1 cellular context compared by ENCODE assay signal in the genomic region with DNA sequence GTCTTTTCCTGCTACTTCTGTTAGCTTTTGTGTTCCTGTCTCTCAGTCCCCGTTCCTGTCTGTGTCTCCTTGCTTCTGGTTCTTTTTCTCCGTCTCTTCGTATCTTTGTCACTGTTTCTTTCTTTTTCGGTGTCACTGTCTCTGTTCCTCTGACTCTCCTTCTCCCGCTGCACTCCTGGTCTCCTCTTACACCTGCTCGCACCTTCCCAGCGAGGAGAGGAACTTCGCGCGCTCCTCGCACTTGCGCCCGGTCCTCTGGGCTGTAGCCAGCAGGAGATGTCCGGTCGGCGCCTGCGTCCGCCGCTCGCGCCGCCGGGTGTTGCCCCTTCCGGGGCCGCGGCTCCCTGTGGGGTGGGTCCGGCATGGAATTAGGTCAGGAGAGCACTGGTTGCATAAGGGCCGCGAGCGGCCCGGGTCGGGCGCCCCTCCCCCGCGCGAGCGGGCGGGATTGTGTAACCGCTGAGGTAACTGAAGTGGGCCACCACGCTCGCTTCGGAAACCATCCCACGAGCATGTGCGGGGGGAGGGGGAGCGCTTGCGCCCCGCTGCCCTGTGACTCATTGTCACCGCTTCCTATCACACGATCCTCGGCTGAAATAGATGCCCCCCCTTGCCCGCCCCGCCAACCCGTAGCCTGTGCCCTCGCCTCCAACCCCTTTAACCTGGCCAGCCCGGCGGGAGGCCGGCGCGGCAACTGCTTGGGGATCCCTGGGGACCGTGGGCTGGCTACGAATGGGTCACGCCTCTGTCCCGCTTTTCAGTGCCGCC.
TF ChIP-seq lines count a peak whose summit lies in the region.

No MANE protein-coding gene starts in this region.

TF ChIP-seq in HEK293, 187 proteins besides CTCF, POLR2A, EP300 and RAD21 (continued from another document and continues in another):
- TF ChIP-seq, protein P1, sequence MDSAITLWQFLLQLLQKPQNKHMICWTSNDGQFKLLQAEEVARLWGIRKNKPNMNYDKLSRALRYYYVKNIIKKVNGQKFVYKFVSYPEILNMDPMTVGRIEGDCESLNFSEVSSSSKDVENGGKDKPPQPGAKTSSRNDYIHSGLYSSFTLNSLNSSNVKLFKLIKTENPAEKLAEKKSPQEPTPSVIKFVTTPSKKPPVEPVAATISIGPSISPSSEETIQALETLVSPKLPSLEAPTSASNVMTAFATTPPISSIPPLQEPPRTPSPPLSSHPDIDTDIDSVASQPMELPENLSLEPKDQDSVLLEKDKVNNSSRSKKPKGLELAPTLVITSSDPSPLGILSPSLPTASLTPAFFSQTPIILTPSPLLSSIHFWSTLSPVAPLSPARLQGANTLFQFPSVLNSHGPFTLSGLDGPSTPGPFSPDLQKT (IDR thresholded peaks at IDR 0.05; ENCODE audit: borderline replicate concordance, low read depth, low read length) = no peak
- no peak for TF ChIP-seq ZNF571 (tag by site-specific recombination; IDR thresholded peaks at IDR 0.05)
- peak; percentile 38; the same call in 1 of the 2 replicates for TF ChIP-seq ZBTB8A (tag by site-specific recombination; IDR thresholded peaks at IDR 0.05)
- peak; percentile 72 for TF ChIP-seq SCRT2 (tag by site-specific recombination; IDR thresholded peaks at IDR 0.05)
- TF ChIP-seq ZXDB (tag by site-specific recombination; IDR thresholded peaks at IDR 0.05) = peak; percentile 7; the same call in 1 of the 2 replicates
- TF ChIP-seq, protein P2, sequence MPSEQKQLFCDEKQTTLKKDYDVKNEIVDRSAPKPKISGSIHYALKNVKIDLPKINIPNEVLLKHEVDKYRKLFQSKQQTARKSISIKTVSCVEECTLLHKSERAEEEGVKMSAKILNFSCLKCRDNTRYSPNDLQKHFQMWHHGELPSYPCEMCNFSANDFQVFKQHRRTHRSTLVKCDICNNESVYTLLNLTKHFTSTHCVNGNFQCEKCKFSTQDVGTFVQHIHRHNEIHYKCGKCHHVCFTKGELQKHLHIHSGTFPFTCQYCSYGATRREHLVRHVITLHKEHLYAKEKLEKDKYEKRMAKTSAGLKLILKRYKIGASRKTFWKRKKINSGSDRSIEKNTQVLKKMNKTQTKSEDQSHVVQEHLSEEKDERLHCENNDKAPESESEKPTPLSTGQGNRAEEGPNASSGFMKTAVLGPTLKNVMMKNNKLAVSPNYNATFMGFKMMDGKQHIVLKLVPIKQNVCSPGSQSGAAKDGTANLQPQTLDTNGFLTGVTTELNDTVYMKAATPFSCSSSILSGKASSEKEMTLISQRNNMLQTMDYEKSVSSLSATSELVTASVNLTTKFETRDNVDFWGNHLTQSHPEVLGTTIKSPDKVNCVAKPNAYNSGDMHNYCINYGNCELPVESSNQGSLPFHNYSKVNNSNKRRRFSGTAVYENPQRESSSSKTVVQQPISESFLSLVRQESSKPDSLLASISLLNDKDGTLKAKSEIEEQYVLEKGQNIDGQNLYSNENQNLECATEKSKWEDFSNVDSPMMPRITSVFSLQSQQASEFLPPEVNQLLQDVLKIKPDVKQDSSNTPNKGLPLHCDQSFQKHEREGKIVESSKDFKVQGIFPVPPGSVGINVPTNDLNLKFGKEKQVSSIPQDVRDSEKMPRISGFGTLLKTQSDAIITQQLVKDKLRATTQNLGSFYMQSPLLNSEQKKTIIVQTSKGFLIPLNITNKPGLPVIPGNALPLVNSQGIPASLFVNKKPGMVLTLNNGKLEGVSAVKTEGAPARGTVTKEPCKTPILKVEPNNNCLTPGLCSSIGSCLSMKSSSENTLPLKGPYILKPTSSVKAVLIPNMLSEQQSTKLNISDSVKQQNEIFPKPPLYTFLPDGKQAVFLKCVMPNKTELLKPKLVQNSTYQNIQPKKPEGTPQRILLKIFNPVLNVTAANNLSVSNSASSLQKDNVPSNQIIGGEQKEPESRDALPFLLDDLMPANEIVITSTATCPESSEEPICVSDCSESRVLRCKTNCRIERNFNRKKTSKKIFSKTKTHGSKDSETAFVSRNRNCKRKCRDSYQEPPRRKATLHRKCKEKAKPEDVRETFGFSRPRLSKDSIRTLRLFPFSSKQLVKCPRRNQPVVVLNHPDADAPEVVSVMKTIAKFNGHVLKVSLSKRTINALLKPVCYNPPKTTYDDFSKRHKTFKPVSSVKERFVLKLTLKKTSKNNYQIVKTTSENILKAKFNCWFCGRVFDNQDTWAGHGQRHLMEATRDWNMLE (tag by site-specific recombination; conservative IDR thresholded peaks at IDR 0.05; ENCODE audit: low read depth) = no peak
- TF ChIP-seq, protein P3, sequence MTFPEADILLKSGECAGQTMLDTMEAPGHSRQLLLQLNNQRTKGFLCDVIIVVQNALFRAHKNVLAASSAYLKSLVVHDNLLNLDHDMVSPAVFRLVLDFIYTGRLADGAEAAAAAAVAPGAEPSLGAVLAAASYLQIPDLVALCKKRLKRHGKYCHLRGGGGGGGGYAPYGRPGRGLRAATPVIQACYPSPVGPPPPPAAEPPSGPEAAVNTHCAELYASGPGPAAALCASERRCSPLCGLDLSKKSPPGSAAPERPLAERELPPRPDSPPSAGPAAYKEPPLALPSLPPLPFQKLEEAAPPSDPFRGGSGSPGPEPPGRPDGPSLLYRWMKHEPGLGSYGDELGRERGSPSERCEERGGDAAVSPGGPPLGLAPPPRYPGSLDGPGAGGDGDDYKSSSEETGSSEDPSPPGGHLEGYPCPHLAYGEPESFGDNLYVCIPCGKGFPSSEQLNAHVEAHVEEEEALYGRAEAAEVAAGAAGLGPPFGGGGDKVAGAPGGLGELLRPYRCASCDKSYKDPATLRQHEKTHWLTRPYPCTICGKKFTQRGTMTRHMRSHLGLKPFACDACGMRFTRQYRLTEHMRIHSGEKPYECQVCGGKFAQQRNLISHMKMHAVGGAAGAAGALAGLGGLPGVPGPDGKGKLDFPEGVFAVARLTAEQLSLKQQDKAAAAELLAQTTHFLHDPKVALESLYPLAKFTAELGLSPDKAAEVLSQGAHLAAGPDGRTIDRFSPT (tag by site-specific recombination; IDR thresholded peaks at IDR 0.05) = peak; percentile 70
- TF ChIP-seq, protein P4, sequence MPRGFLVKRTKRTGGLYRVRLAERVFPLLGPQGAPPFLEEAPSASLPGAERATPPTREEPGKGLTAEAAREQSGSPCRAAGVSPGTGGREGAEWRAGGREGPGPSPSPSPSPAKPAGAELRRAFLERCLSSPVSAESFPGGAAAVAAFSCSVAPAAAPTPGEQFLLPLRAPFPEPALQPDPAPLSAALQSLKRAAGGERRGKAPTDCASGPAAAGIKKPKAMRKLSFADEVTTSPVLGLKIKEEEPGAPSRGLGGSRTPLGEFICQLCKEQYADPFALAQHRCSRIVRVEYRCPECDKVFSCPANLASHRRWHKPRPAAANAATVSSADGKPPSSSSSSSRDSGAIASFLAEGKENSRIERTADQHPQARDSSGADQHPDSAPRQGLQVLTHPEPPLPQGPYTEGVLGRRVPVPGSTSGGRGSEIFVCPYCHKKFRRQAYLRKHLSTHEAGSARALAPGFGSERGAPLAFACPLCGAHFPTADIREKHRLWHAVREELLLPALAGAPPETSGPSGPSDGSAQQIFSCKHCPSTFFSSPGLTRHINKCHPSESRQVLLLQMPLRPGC (tag by site-specific recombination; IDR thresholded peaks at IDR 0.05) = peak; percentile 18; the same call in 1 of the 2 replicates
- no peak for TF ChIP-seq ZNF19 (tag by site-specific recombination; IDR thresholded peaks at IDR 0.05; ENCODE audit: low read depth)
- no peak for TF ChIP-seq MEIS1 (CRISPR knock-in tag; IDR thresholded peaks at IDR 0.05; ENCODE audit: borderline replicate concordance)
- peak; percentile 16; the same call in 1 of the 2 replicates for TF ChIP-seq ZBTB17 (tag by site-specific recombination; IDR thresholded peaks at IDR 0.05)
- no peak for TF ChIP-seq ZNF16 (tag by site-specific recombination; IDR thresholded peaks at IDR 0.05; ENCODE audit: low read depth)
- TF ChIP-seq GLIS2 (tag by site-specific recombination; IDR thresholded peaks at IDR 0.05) = peak; percentile 90
- peak; percentile 60; the same call in 1 of the 2 replicates for TF ChIP-seq ZFP69B (tag by site-specific recombination; IDR thresholded peaks at IDR 0.05)
- TF ChIP-seq, protein P5, sequence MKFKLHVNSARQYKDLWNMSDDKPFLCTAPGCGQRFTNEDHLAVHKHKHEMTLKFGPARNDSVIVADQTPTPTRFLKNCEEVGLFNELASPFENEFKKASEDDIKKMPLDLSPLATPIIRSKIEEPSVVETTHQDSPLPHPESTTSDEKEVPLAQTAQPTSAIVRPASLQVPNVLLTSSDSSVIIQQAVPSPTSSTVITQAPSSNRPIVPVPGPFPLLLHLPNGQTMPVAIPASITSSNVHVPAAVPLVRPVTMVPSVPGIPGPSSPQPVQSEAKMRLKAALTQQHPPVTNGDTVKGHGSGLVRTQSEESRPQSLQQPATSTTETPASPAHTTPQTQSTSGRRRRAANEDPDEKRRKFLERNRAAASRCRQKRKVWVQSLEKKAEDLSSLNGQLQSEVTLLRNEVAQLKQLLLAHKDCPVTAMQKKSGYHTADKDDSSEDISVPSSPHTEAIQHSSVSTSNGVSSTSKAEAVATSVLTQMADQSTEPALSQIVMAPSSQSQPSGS (tag by site-specific recombination; IDR thresholded peaks at IDR 0.05; ENCODE audit: low read depth) = peak; percentile 53
- peak; percentile 35; the same call in 1 of the 2 replicates for TF ChIP-seq KLF10 (tag by site-specific recombination; IDR thresholded peaks at IDR 0.05)
- TF ChIP-seq ZNF843 (tag by site-specific recombination; IDR thresholded peaks at IDR 0.05) = peak; percentile 29; the same call in 1 of the 2 replicates
- TF ChIP-seq, protein P6, sequence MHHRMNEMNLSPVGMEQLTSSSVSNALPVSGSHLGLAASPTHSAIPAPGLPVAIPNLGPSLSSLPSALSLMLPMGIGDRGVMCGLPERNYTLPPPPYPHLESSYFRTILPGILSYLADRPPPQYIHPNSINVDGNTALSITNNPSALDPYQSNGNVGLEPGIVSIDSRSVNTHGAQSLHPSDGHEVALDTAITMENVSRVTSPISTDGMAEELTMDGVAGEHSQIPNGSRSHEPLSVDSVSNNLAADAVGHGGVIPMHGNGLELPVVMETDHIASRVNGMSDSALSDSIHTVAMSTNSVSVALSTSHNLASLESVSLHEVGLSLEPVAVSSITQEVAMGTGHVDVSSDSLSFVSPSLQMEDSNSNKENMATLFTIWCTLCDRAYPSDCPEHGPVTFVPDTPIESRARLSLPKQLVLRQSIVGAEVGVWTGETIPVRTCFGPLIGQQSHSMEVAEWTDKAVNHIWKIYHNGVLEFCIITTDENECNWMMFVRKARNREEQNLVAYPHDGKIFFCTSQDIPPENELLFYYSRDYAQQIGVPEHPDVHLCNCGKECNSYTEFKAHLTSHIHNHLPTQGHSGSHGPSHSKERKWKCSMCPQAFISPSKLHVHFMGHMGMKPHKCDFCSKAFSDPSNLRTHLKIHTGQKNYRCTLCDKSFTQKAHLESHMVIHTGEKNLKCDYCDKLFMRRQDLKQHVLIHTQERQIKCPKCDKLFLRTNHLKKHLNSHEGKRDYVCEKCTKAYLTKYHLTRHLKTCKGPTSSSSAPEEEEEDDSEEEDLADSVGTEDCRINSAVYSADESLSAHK (tag by site-specific recombination; IDR thresholded peaks at IDR 0.05) = 0 out of 2 replicates have a peak, but pooled peaks have one; percentile 37
- TF ChIP-seq ZNF660 (tag by site-specific recombination; IDR thresholded peaks at IDR 0.05) = peak; percentile 84
- TF ChIP-seq ZSCAN23 (tag by site-specific recombination; IDR thresholded peaks at IDR 0.05) = 0 out of 2 replicates have a peak, but pooled peaks have one; percentile 9
- peak; percentile 72 for TF ChIP-seq GLIS1 (tag by site-specific recombination; IDR thresholded peaks at IDR 0.05)
- peak; percentile 64; the same call in 1 of the 2 replicates for TF ChIP-seq ZNF629 (tag by site-specific recombination; IDR thresholded peaks at IDR 0.05)
- peak; percentile 64; the same call in 1 of the 2 replicates for TF ChIP-seq SP7 (tag by site-specific recombination; IDR thresholded peaks at IDR 0.05)
- TF ChIP-seq ZEB2 (tag by site-specific recombination; IDR thresholded peaks at IDR 0.05) = peak; percentile 92
- TF ChIP-seq ZNF548 (tag by site-specific recombination; IDR thresholded peaks at IDR 0.05) = no peak
- no peak for TF ChIP-seq ZNF155 (tag by site-specific recombination; IDR thresholded peaks at IDR 0.05)
- TF ChIP-seq, protein P7, sequence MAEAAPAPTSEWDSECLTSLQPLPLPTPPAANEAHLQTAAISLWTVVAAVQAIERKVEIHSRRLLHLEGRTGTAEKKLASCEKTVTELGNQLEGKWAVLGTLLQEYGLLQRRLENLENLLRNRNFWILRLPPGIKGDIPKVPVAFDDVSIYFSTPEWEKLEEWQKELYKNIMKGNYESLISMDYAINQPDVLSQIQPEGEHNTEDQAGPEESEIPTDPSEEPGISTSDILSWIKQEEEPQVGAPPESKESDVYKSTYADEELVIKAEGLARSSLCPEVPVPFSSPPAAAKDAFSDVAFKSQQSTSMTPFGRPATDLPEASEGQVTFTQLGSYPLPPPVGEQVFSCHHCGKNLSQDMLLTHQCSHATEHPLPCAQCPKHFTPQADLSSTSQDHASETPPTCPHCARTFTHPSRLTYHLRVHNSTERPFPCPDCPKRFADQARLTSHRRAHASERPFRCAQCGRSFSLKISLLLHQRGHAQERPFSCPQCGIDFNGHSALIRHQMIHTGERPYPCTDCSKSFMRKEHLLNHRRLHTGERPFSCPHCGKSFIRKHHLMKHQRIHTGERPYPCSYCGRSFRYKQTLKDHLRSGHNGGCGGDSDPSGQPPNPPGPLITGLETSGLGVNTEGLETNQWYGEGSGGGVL (tag by site-specific recombination; IDR thresholded peaks at IDR 0.05) = peak; percentile 68; the same call in 1 of the 2 replicates
- TF ChIP-seq ZNF529 (tag by site-specific recombination; IDR thresholded peaks at IDR 0.05; ENCODE audit: insufficient replicate concordance) = no peak
- TF ChIP-seq, protein P8, sequence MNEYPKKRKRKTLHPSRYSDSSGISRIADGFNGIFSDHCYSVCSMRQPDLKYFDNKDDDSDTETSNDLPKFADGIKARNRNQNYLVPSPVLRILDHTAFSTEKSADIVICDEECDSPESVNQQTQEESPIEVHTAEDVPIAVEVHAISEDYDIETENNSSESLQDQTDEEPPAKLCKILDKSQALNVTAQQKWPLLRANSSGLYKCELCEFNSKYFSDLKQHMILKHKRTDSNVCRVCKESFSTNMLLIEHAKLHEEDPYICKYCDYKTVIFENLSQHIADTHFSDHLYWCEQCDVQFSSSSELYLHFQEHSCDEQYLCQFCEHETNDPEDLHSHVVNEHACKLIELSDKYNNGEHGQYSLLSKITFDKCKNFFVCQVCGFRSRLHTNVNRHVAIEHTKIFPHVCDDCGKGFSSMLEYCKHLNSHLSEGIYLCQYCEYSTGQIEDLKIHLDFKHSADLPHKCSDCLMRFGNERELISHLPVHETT (tag by site-specific recombination; IDR thresholded peaks at IDR 0.05) = peak; percentile 59
- TF ChIP-seq ZFP41 (tag by site-specific recombination; IDR thresholded peaks at IDR 0.05; ENCODE audit: borderline replicate concordance) = no peak
- 0 out of 2 replicates have a peak, but pooled peaks have one; percentile 21 for TF ChIP-seq GLI4 (tag by site-specific recombination; IDR thresholded peaks at IDR 0.05)
